Comparison of ENCODE assay signal across 36 cellular contexts in the genomic region with DNA sequence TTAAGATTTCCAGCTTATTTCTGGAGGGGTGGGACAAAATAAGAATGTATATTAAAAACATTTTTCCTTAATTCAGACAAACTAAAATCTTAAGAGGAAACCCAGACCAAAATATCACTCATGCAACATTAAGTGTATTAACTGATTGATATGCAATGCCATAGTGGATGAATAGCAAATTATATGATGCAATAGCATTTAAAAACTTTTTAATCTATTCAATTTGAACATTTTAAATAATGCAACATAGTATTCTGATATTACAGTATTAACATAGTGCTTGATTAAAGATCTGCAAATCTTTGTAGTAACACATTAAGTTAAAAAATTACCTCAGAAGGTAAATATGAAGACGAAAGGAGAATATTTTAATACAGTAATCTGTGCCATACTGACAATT.
"Had no signal": no experiment of that assay in that cellular context is flagged by ENCODE, and none has a peak within 500 bp of the region (broad histone marks: within the 10 kb centered on the region; RNA-seq: fewer than 3 reads in every experiment).

No MANE protein-coding gene starts in this region.

- H3K4me1 Mint-ChIP-seq: activated B cell treated with CpG ODN at 0.5 μM for 24 hours; activated naive CD8-positive, alpha-beta T cell treated with anti-CD3 and anti-CD28 coated beads, Interleukin-2, amount 50 U/mL, for 24 hours; brain; central memory CD8-positive, alpha-beta T cell had no signal

- H3K4me3 ChIP-seq: ascending aorta, cardiac muscle cell had no signal

- H3K9me3 ChIP-seq: ascending aorta had no signal

- H3K27me3 Mint-ChIP-seq: activated B cell treated with CpG ODN at 0.5 μM for 24 hours; activated CD4-positive, alpha-beta memory T cell treated with anti-CD3 and anti-CD28 coated beads for 36 hours; activated CD4-positive, alpha-beta T cell treated with anti-CD3 and anti-CD28 coated beads, Interleukin-2, amount 10 ng/mL, durations not matched to agents 24 days and 14 days; activated CD8-positive, alpha-beta memory T cell treated with anti-CD3 and anti-CD28 coated beads, Interleukin-2, amount 10 ng/mL, durations not matched to agents 7 days and 5 days; activated naive CD8-positive, alpha-beta T cell; activated naive CD8-positive, alpha-beta T cell treated with anti-CD3 and anti-CD28 coated beads, Interleukin-2, amount 10 ng/mL, durations not matched to agents 7 days and 5 days; activated naive CD8-positive, alpha-beta T cell treated with anti-CD3 and anti-CD28 coated beads, Interleukin-2, amount 50 U/mL, for 24 hours; activated T-cell treated with anti-CD3 and anti-CD28 coated beads, Interleukin-2, amount 50 U/mL, for 24 hours; brain; central memory CD8-positive, alpha-beta T cell had no signal

- H3K27me3 ChIP-seq: ascending aorta, cardiac muscle cell had no signal

- DNase-seq: activated B cell treated with CpG ODN at 0.5 μM for 24 hours; activated CD4-positive, alpha-beta memory T cell treated with anti-CD3 and anti-CD28 coated beads for 36 hours; activated CD4-positive, alpha-beta T cell treated with anti-CD3 and anti-CD28 coated beads for 4 hours; activated CD4-positive, alpha-beta T cell treated with anti-CD3 and anti-CD28 coated beads, Interleukin-2, amount 10 ng/mL, durations not matched to agents 24 days and 14 days; activated CD4-positive, alpha-beta T cell treated with anti-CD3 and anti-CD28 coated beads, Interleukin-2, amount 50 U/mL, for 1 hour; activated CD4-positive, alpha-beta T cell treated with anti-CD3 and anti-CD28 coated beads, Interleukin-2, amount 50 U/mL, for 4 hours; activated CD4-positive, CD25-positive, alpha-beta regulatory T cell treated with anti-CD3 and anti-CD28 coated beads, Interleukin-2, amount 50 U/mL, for 72 hours; activated CD8-positive, alpha-beta memory T cell treated with anti-CD3 and anti-CD28 coated beads for 24 hours; activated CD8-positive, alpha-beta memory T cell treated with anti-CD3 and anti-CD28 coated beads, Interleukin-2, amount 10 ng/mL, durations not matched to agents 7 days and 5 days; activated CD8-positive, alpha-beta memory T cell treated with anti-CD3 and anti-CD28 coated beads, Interleukin-2, amount 50 U/mL, for 48 hours; activated CD8-positive, alpha-beta T cell treated with anti-CD3 and anti-CD28 coated beads, Interleukin-2, amount 10 ng/mL, durations not matched to agents 7 days and 5 days; activated effector memory CD4-positive, alpha-beta T cell treated with Interleukin-2 at 50 U/mL for 16 hours; activated gamma-delta T cell; activated naive CD4-positive, alpha-beta T cell treated with anti-CD3 and anti-CD28 coated beads for 36 hours; activated naive CD4-positive, alpha-beta T cell treated with anti-CD3 and anti-CD28 coated beads, Interleukin-2, amount 50 U/mL, for 16 hours; activated naive CD8-positive, alpha-beta T cell treated with anti-CD3 and anti-CD28 coated beads, Interleukin-2, amount 10 ng/mL, durations not matched to agents 7 days and 5 days; activated naive CD8-positive, alpha-beta T cell treated with anti-CD3 and anti-CD28 coated beads, Interleukin-2, amount 50 U/mL, for 24 hours; activated T-cell treated with anti-CD3 and anti-CD28 coated beads, Interleukin-2, amount 50 U/mL, for 24 hours; activated T-cell treated with anti-CD3 and anti-CD28 coated beads, Interleukin-2, amount 50 U/mL, for 48 hours; amygdala; anterior cingulate cortex; caudate nucleus; cerebellar nuclear complex; T-helper 2 cell; T-helper 9 cell had no signal

- FAIRE-seq: bronchial epithelial cell, TTC549 had no signal

- H3K27ac ChIP-seq: ascending aorta, cardiac muscle cell, VCaP had no signal

- H3K4me3 Mint-ChIP-seq: activated B cell treated with CpG ODN at 0.5 μM for 24 hours; activated CD4-positive, alpha-beta memory T cell treated with anti-CD3 and anti-CD28 coated beads for 36 hours; activated CD4-positive, alpha-beta T cell treated with anti-CD3 and anti-CD28 coated beads, Interleukin-2, amount 10 ng/mL, durations not matched to agents 24 days and 14 days; activated CD8-positive, alpha-beta memory T cell treated with anti-CD3 and anti-CD28 coated beads, Interleukin-2, amount 10 ng/mL, durations not matched to agents 7 days and 5 days; activated CD8-positive, alpha-beta T cell treated with anti-CD3 and anti-CD28 coated beads, Interleukin-2, amount 10 ng/mL, durations not matched to agents 7 days and 5 days; activated naive CD4-positive, alpha-beta T cell treated with anti-CD3 and anti-CD28 coated beads for 36 hours; activated naive CD8-positive, alpha-beta T cell; activated naive CD8-positive, alpha-beta T cell treated with anti-CD3 and anti-CD28 coated beads, Interleukin-2, amount 10 ng/mL, durations not matched to agents 7 days and 5 days; activated naive CD8-positive, alpha-beta T cell treated with anti-CD3 and anti-CD28 coated beads, Interleukin-2, amount 50 U/mL, for 24 hours; activated T-cell treated with anti-CD3 and anti-CD28 coated beads, Interleukin-2, amount 50 U/mL, for 24 hours; brain; central memory CD8-positive, alpha-beta T cell; T-helper 1 cell treated with Interleukin-12 subunit alpha and Interleukin-12 subunit beta and Interleukin-4 antibody, amounts not matched to agents 30 μg/mL and 1 μg/mL, for 36 hours; T-helper 2 cell treated with Interferon-gamma antibody and Interleukin-4, amounts not matched to agents 5 μg/mL and 100 μg/mL, for 36 hours had no signal

- H3K4me1 ChIP-seq: ascending aorta had no signal

- H3K27ac Mint-ChIP-seq: activated B cell treated with CpG ODN at 0.5 μM for 24 hours; activated CD4-positive, alpha-beta memory T cell treated with anti-CD3 and anti-CD28 coated beads for 36 hours; activated CD4-positive, alpha-beta T cell treated with anti-CD3 and anti-CD28 coated beads, Interleukin-2, amount 10 ng/mL, durations not matched to agents 24 days and 14 days; activated CD8-positive, alpha-beta memory T cell treated with anti-CD3 and anti-CD28 coated beads, Interleukin-2, amount 10 ng/mL, durations not matched to agents 7 days and 5 days; activated CD8-positive, alpha-beta T cell treated with anti-CD3 and anti-CD28 coated beads, Interleukin-2, amount 10 ng/mL, durations not matched to agents 7 days and 5 days; activated naive CD4-positive, alpha-beta T cell treated with anti-CD3 and anti-CD28 coated beads for 36 hours; activated naive CD8-positive, alpha-beta T cell treated with anti-CD3 and anti-CD28 coated beads, Interleukin-2, amount 10 ng/mL, durations not matched to agents 7 days and 5 days; activated naive CD8-positive, alpha-beta T cell treated with anti-CD3 and anti-CD28 coated beads, Interleukin-2, amount 50 U/mL, for 24 hours; activated T-cell treated with anti-CD3 and anti-CD28 coated beads, Interleukin-2, amount 50 U/mL, for 24 hours; activated T-helper 2 cell treated with anti-CD3 and anti-CD28 coated beads, Interferon-gamma antibody, Interleukin-2, Interleukin-4, amounts not matched to agents 10 μg/mL and 5 μg/mL and 100 μg/mL, durations not matched to agents 14 hours and 24 hours and 36 hours; brain; T-helper 1 cell treated with Interleukin-12 subunit alpha and Interleukin-12 subunit beta and Interleukin-4 antibody, amounts not matched to agents 30 μg/mL and 1 μg/mL, for 36 hours; T-helper 2 cell treated with Interferon-gamma antibody and Interleukin-4, amounts not matched to agents 5 μg/mL and 100 μg/mL, for 36 hours had no signal

- ATAC-seq: activated CD8-positive, alpha-beta memory T cell treated with anti-CD3 and anti-CD28 coated beads, Interleukin-2, amount 10 ng/mL, durations not matched to agents 7 days and 5 days; activated CD8-positive, alpha-beta T cell treated with anti-CD3 and anti-CD28 coated beads, Interleukin-2, amount 10 ng/mL, durations not matched to agents 7 days and 5 days; activated naive CD8-positive, alpha-beta T cell treated with anti-CD3 and anti-CD28 coated beads, Interleukin-2, amount 50 U/mL, for 24 hours had no signal

- H3K9me3 Mint-ChIP-seq: activated B cell treated with CpG ODN at 0.5 μM for 24 hours; activated CD4-positive, alpha-beta memory T cell treated with anti-CD3 and anti-CD28 coated beads for 36 hours; activated CD4-positive, alpha-beta T cell treated with anti-CD3 and anti-CD28 coated beads, Interleukin-2, amount 10 ng/mL, durations not matched to agents 24 days and 14 days; activated naive CD4-positive, alpha-beta T cell treated with anti-CD3 and anti-CD28 coated beads for 36 hours; activated naive CD8-positive, alpha-beta T cell treated with anti-CD3 and anti-CD28 coated beads, Interleukin-2, amount 10 ng/mL, durations not matched to agents 7 days and 5 days; activated naive CD8-positive, alpha-beta T cell treated with anti-CD3 and anti-CD28 coated beads, Interleukin-2, amount 50 U/mL, for 24 hours; activated T-cell treated with anti-CD3 and anti-CD28 coated beads, Interleukin-2, amount 50 U/mL, for 24 hours; activated T-helper 2 cell treated with anti-CD3 and anti-CD28 coated beads, Interferon-gamma antibody, Interleukin-2, Interleukin-4, amounts not matched to agents 10 μg/mL and 5 μg/mL and 100 μg/mL, durations not matched to agents 14 hours and 24 hours and 36 hours; brain; central memory CD8-positive, alpha-beta T cell; T-helper 1 cell treated with Interleukin-12 subunit alpha and Interleukin-12 subunit beta and Interleukin-4 antibody, amounts not matched to agents 30 μg/mL and 1 μg/mL, for 36 hours; T-helper 2 cell treated with Interferon-gamma antibody and Interleukin-4, amounts not matched to agents 5 μg/mL and 100 μg/mL, for 36 hours had no signal

- H3K36me3 Mint-ChIP-seq: activated naive CD8-positive, alpha-beta T cell had no signal
